ENCODE assay signal across 15 cellular contexts in the genomic region with DNA sequence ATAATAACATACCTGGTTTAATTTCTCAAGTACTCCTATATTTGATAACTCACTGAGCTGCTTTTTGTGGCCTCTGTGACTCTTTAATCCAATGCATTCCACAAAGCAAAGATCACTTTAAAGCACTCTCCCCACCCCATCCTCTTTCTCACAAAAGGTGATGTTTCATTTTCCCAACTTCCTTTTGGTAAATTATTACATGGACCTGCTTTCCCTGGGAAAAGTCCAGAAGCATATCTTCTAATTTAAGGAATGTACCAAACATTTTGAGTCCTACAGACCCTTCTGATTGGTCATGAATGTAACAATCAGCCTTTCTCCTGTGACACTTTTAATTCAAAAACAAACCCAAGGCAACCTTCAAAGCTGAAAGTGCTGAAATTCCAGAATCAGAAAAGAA.
DNase-seq lines count a peak whose midpoint lies in the region; ATAC-seq, FAIRE-seq and TF ChIP-seq lines count a peak whose summit lies in the region.
"Had no signal": no experiment of that assay in that cellular context is flagged by ENCODE, and none has a peak within 500 bp of the region (broad histone marks: within the 10 kb centered on the region; RNA-seq: fewer than 3 reads in every experiment).

No MANE protein-coding gene starts in this region.

- CTCF ChIA-PET in SK-N-SH (lab: Yijun Ruan, JAX) = no interaction called here
- CTCF ChIA-PET in RWPE1 (lab: Yijun Ruan, JAX) = interaction anchor here (0.5 kb wide), 1 partner anchor 178 kb away, joined by 5 read pairs; no protein-coding TSS in a partner anchor

- H3K4me1 ChIP-seq in SK-N-SH (ENCODE audit: control insufficient read depth in 1 of 2, insufficient read depth in 2 of 2, low read depth in 1 of 2, low read length in 1 of 2) (peaks cover 6 to 29% of the 10 kb centered on the region in 2 experiments), keratinocyte (ENCODE audit: control insufficient read depth, extremely low read depth, insufficient read depth, low read length) (peaks cover 35% of the 10 kb centered on the region), small intestine (ENCODE audit: control insufficient read depth in 2 of 2, insufficient read depth in 1 of 2, low read depth in 1 of 2, low read length in 1 of 2) (peaks cover 0 to 8% of the 10 kb centered on the region in 2 donors)

- H4K20me1 ChIP-seq in SK-N-SH (ENCODE audit: insufficient read depth) (no peaks in the 10 kb centered on the region), keratinocyte (ENCODE audit: control insufficient read depth, extremely low read depth, insufficient read depth, low read length) (no peaks in the 10 kb centered on the region)

- H3K36me3 ChIP-seq in SK-N-SH (replicated peaks in 1 of 2; ENCODE audit: control insufficient read depth in 1 of 2, insufficient read depth in 2 of 2, low read length in 1 of 2) (no peaks in the 10 kb centered on the region), keratinocyte (ENCODE audit: control insufficient read depth in 2 of 2, extremely low read depth in 1 of 2, insufficient read depth in 2 of 2, low read length in 2 of 2) (no peaks in the 10 kb centered on the region), small intestine (ENCODE audit: control insufficient read depth in 2 of 2, insufficient read depth in 2 of 2, low read length in 2 of 2) (no peaks in the 10 kb centered on the region)
- H3K36me3 ChIP-seq: gastrocnemius medialis had no signal

- TF ChIP-seq RAD21 in SK-N-SH (IDR thresholded peaks at IDR 0.05; ENCODE audit: low read length) = no peak

- no peaks in the 10 kb centered on the region for H3K79me2 ChIP-seq in SK-N-SH (ENCODE audit: insufficient read depth)
- peaks cover 3% of the 10 kb centered on the region for H3K79me2 ChIP-seq in keratinocyte (ENCODE audit: control insufficient read depth, insufficient read depth, low read length)

- H3K27ac ChIP-seq in SK-N-SH (ENCODE audit: low read depth in 2 of 2, low read length in 1 of 2) (no peak overlapping the region), RWPE1 (no peak overlapping the region), keratinocyte (ENCODE audit: control insufficient read depth, insufficient read depth, low read length) (peak overlapping the region; percentile 67), small intestine (ENCODE audit: low read depth in 1 of 2, low read length in 1 of 2) (no peak overlapping the region)
- H3K27ac ChIP-seq: gastrocnemius medialis, skin epidermis had no signal

- ATAC-seq in SK-N-SH treated with all-trans-retinoic acid at 6 μM for 48 hours (no peak), GM21390 (IDR thresholded peaks at IDR 0.05; ENCODE audit: unreplicated experiment) (no peak), Right ventricle myocardium inferior (no peak), omental fat pad (ENCODE audit: low FRiP score) (no peak)
- ATAC-seq: gastrocnemius medialis had no signal

- H2AFZ ChIP-seq in SK-N-SH (ENCODE audit: low read depth) = no peak overlapping the region
- peak overlapping the region; percentile 41 for H2AFZ ChIP-seq in keratinocyte (ENCODE audit: control insufficient read depth, low read length)

- H3K9ac ChIP-seq in SK-N-SH (no peak overlapping the region), keratinocyte (ENCODE audit: control insufficient read depth, extremely low read depth, insufficient read depth, low read length) (peak overlapping the region; percentile 45)

- intact Hi-C loops in Right ventricle myocardium inferior (cut with DNase I) = loop anchor here (5.0 kb wide), 1 partner anchor 71 kb away; the partner anchor contains the start of gene MLLT3

- no peaks in the 10 kb centered on the region for H3F3A ChIP-seq in SK-N-SH (replicated peaks; ENCODE audit: insufficient read depth)

- FAIRE-seq in keratinocyte (lab: Jason Lieb, UNC) (peak; percentile 74), small intestine (lab: Jason Lieb, UNC) (no peak)
- FAIRE-seq: A204.1 had no signal

- H3K4me3 ChIP-seq in SK-N-SH (ENCODE audit: low read depth in 2 of 2, low read length in 1 of 2) = no peak overlapping the region
- peak overlapping the region in 1 of 3 experiments; percentile 22 for H3K4me3 ChIP-seq in keratinocyte (ENCODE audit: control insufficient read depth in 2 of 3, extremely low read depth in 1 of 3, insufficient read depth in 2 of 3, low read depth in 1 of 3, low read length in 3 of 3)
- H3K4me3 ChIP-seq in small intestine (ENCODE audit: low read depth in 1 of 2, low read length in 2 of 2) = no peak overlapping the region
- H3K4me3 ChIP-seq: gastrocnemius medialis, skin epidermis had no signal

- no peak for TF ChIP-seq CTCF in SK-N-SH (IDR thresholded peaks at IDR 0.05)
- TF ChIP-seq CTCF in RWPE1 (conservative IDR thresholded peaks at IDR 0.05; ENCODE audit: low read depth) = no peak
- TF ChIP-seq CTCF in keratinocyte (optimal IDR thresholded peaks at IDR 0.05 in 1 of 3, IDR thresholded peaks at IDR 0.05 in 1 of 3, conservative IDR thresholded peaks at IDR 0.05 in 1 of 3; ENCODE audit: extremely low read depth in 1 of 3, insufficient read depth in 2 of 3, low read length in 3 of 3) = no peak
- no peak for TF ChIP-seq CTCF in omental fat pad (IDR thresholded peaks at IDR 0.05)

- POLR2A ChIA-PET in SK-N-SH (lab: Yijun Ruan, JAX) = no interaction called here
- POLR2A ChIA-PET in RWPE1 (lab: Yijun Ruan, JAX; ENCODE audit: low non-redundant PET) = no interaction called here

- no peaks in the 10 kb centered on the region for H3K9me2 ChIP-seq in SK-N-SH

- no peaks in the 10 kb centered on the region for H3K9me3 ChIP-seq in SK-N-SH
- no peaks in the 10 kb centered on the region for H3K9me3 ChIP-seq in keratinocyte (ENCODE audit: control insufficient read depth, low read depth, low read length)
- H3K9me3 ChIP-seq in small intestine (ENCODE audit: control insufficient read depth, low read depth) = no peaks in the 10 kb centered on the region
- H3K9me3 ChIP-seq: gastrocnemius medialis had no signal

- dilution Hi-C loops in keratinocyte (cut with MboI; ENCODE audit: extremely low pct_ligation_motif_present, low sequenced_read_pairs) = loop anchor here (10.0 kb wide), 1 partner anchor 54 kb away; no protein-coding TSS in a partner anchor

- no peaks in the 10 kb centered on the region for H3K27me3 ChIP-seq in SK-N-SH (ENCODE audit: insufficient read depth)
- H3K27me3 ChIP-seq in keratinocyte (ENCODE audit: control insufficient read depth, extremely low read depth, insufficient read depth, low read length) = no peaks in the 10 kb centered on the region
- no peaks in the 10 kb centered on the region for H3K27me3 ChIP-seq in small intestine (ENCODE audit: control insufficient read depth in 2 of 2, insufficient read depth in 2 of 2, low read length in 2 of 2)
- H3K27me3 ChIP-seq: gastrocnemius medialis had no signal

- no peak for TF ChIP-seq EP300 in SK-N-SH (IDR thresholded peaks at IDR 0.05; ENCODE audit: borderline replicate concordance in 1 of 2, low read depth in 1 of 2, low read length in 1 of 2)

- no peaks in the 10 kb centered on the region for H3K9me1 ChIP-seq in keratinocyte (ENCODE audit: control insufficient read depth, extremely low read depth, insufficient read depth, low read length)

- H3K4me2 ChIP-seq in SK-N-SH (no peak overlapping the region), keratinocyte (ENCODE audit: control insufficient read depth, extremely low read depth, insufficient read depth, low read depth, low read length) (peak overlapping the region; percentile 68)

- DNase-seq in SK-N-SH (no peak), RWPE1 (ENCODE audit: low spot score) (peak; percentile 49), keratinocyte (ENCODE audit: low read depth, low spot score) (no peak), small intestine (peak; percentile 31), Right ventricle myocardium inferior (ENCODE audit: missing footprints) (no peak), omental fat pad (ENCODE audit: low spot score) (no peak)
- DNase-seq: CD8-positive, alpha-beta memory T cell; effector memory CD4-positive, alpha-beta T cell; gastrocnemius medialis; islet precursor cell; substantia nigra had no signal

TF ChIP-seq in SK-N-SH treated with all-trans-retinoic acid at 6 μM for 48 hours, 23 proteins besides CTCF, POLR2A, EP300 and RAD21 (continues in another document):
- TF ChIP-seq ISL1 (CRISPR knock-in tag; IDR thresholded peaks at IDR 0.05) = peak; percentile 15; the same call in 1 of the 2 replicates

TF ChIP-seq in SK-N-SH, 30 proteins besides CTCF, POLR2A, EP300 and RAD21 (continues in another document):
- TF ChIP-seq SMC3 (IDR thresholded peaks at IDR 0.05; ENCODE audit: low read depth, low read length) (no peak), CHD2 (IDR thresholded peaks at IDR 0.05; ENCODE audit: low read length, partially characterized antibody) (no peak), POLR2AphosphoS5 (IDR thresholded peaks at IDR 0.05; ENCODE audit: low read depth, low read length) (no peak), RXRA (IDR thresholded peaks at IDR 0.05; ENCODE audit: borderline replicate concordance, low read depth) (no peak), TCF12 (IDR thresholded peaks at IDR 0.05) (no peak), USF2 (IDR thresholded peaks at IDR 0.05; ENCODE audit: borderline replicate concordance, low read depth, low read length) (no peak), EZH2phosphoT487 (IDR thresholded peaks at IDR 0.05; ENCODE audit: borderline replicate concordance, low read depth) (no peak), TAF1 (IDR thresholded peaks at IDR 0.05; ENCODE audit: borderline replicate concordance, low read depth, low read length) (no peak), MEF2A (IDR thresholded peaks at IDR 0.05; ENCODE audit: borderline replicate concordance, low read depth) (no peak)

Comparison
In these comparisons a context has a peak if more than half of its experiments do, and no peak if none do; other contexts are left out.
1. DNase-seq: peak in RWPE1 (single experiment) and small intestine (single experiment); none in SK-N-SH (single experiment), keratinocyte (single experiment), Right ventricle myocardium inferior (single experiment) and omental fat pad (single experiment).